In the genomic region with DNA sequence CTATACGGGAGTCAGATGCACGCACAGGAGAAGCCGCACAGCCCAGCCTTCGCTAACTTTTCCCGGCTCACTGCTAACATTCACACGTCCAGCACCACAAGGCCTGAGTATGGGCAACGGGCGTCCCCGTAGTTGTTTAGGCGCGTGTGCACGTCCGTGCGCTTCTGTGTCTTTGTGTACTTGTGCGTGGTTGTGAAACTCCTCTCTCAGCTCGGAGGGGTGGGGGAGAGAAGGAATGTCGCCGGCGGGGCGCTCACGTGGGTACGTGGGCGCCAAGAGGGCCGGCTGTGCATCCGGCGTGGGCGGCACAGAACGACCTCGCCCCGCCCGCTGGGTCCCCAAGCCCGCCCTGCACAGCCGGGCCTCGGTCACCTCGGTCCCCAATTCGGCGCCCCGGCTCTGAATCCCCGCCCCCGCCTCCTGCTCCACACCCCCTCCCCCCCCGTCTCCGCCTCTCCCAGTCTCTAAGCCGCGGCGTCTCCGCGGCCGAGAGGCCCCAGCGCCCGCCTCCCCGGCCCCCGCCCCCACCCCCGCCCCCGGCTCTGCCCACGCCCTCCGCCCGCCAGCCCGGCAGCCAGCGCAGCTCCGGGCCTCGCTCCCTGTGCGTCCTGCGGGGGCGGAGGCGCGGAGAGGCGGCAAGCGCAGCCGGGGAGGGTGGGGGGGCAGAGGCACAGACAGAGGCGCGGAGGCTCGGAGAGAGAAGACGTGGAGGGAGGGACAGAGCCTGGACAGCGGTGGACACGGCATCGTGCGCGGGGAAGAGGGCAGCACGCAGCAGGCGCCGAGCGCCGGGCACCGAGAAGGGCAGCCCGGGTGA, we compare ENCODE assay signal across 1 cellular context.
TF ChIP-seq lines count a peak whose summit lies in the region.

Gene NAB2, plus strand, starts transcription at position 673 of the 817 bp plus-strand sequence. CDS start 158 bp downstream, outside the sequence.

TF ChIP-seq in K562, 482 proteins besides CTCF, POLR2A, EP300 and RAD21 (continued from another document and continues in another):
- TF ChIP-seq ZNF395 (CRISPR knock-in tag; IDR thresholded peaks at IDR 0.05) (peak; percentile 67), XRCC5 (IDR thresholded peaks at IDR 0.05; ENCODE audit: low read depth, low read length) (no peak), SMAD2 (IDR thresholded peaks at IDR 0.05; ENCODE audit: low read depth, low read length) (no peak), SUPT5H (IDR thresholded peaks at IDR 0.05) (peak; percentile 67), BRCA1 (IDR thresholded peaks at IDR 0.05) (no peak), BRCA1 (CRISPR knock-in tag; IDR thresholded peaks at IDR 0.05) (no peak), TCF3 (CRISPR knock-in tag; IDR thresholded peaks at IDR 0.05) (no peak), CEBPG (CRISPR knock-in tag; IDR thresholded peaks at IDR 0.05) (peak; percentile 64; the same call in 1 of the 2 replicates), CEBPG (tag; conservative IDR thresholded peaks at IDR 0.05 in 1 of 2, IDR thresholded peaks at IDR 0.05 in 1 of 2) (peak; percentile 74 to 79), ESRRA (IDR thresholded peaks at IDR 0.05; ENCODE audit: borderline replicate concordance, low read depth) (peak; percentile 34; the same call in 1 of the 2 replicates), LCOR (CRISPR knock-in tag; IDR thresholded peaks at IDR 0.05) (peak; percentile 80), BCLAF1 (IDR thresholded peaks at IDR 0.05; ENCODE audit: borderline replicate concordance in 1 of 2, control insufficient read depth in 1 of 2, low read depth in 2 of 2, low read length in 1 of 2) (0 out of 4 replicates have a peak, but pooled peaks of 1 of the 2 experiments have one; percentile 1), ZNF584 (CRISPR knock-in tag; IDR thresholded peaks at IDR 0.05; ENCODE audit: low read depth) (0 out of 2 replicates have a peak, but pooled peaks have one; percentile 37), CHD2 (IDR thresholded peaks at IDR 0.05; ENCODE audit: low read depth, low read length) (no peak), FOXK2 (conservative IDR thresholded peaks at IDR 0.05 in 1 of 2, IDR thresholded peaks at IDR 0.05 in 1 of 2; ENCODE audit: low read depth in 2 of 2) (no peak; a peak in 2 of 4 replicates), ZNF324 (CRISPR knock-in tag; IDR thresholded peaks at IDR 0.05) (0 out of 2 replicates have a peak, but pooled peaks have one; percentile 6), GTF2B (IDR thresholded peaks at IDR 0.05; ENCODE audit: extremely low read depth, insufficient read length) (no peak), MYBL2 (IDR thresholded peaks at IDR 0.05; ENCODE audit: low read depth) (no peak), MYBL2 (CRISPR knock-in tag; IDR thresholded peaks at IDR 0.05; ENCODE audit: borderline replicate concordance) (no peak), TARDBP (IDR thresholded peaks at IDR 0.05) (0 out of 2 replicates have a peak, but pooled peaks have one; percentile 62), HDAC2 (IDR thresholded peaks at IDR 0.05) (peak; percentile 59; the same call in 1 of the 2 replicates), JUND (IDR thresholded peaks at IDR 0.05; ENCODE audit: borderline replicate concordance, low read depth, low read length) (peak; percentile 29), JUND (tag; IDR thresholded peaks at IDR 0.05; ENCODE audit: borderline replicate concordance, low read depth, low read length) (peak; percentile 44; the same call in 1 of the 3 replicates), RHOXF2B (CRISPR knock-in tag; conservative IDR thresholded peaks at IDR 0.05) (0 out of 2 replicates have a peak, but pooled peaks have one; percentile 78), NBN (IDR thresholded peaks at IDR 0.05; ENCODE audit: low read depth) (peak; percentile 60; the same call in 1 of the 2 replicates), DPF2 (IDR thresholded peaks at IDR 0.05) (peak; percentile 72), ZFP1 (CRISPR knock-in tag; IDR thresholded peaks at IDR 0.05) (no peak), ETV6 (IDR thresholded peaks at IDR 0.05; ENCODE audit: borderline replicate concordance in 1 of 2, low read depth in 2 of 2, low read length in 1 of 2) (no peak; a peak in 1 of 4 replicates), ETV6 (CRISPR knock-in tag; IDR thresholded peaks at IDR 0.05; ENCODE audit: borderline replicate concordance) (no peak), THRAP3 (IDR thresholded peaks at IDR 0.05; ENCODE audit: borderline replicate concordance) (no peak), ZNF507 (tag; conservative IDR thresholded peaks at IDR 0.05) (no peak), ZBTB8A (IDR thresholded peaks at IDR 0.05; ENCODE audit: partially characterized antibody) (no peak), BRD9 (IDR thresholded peaks at IDR 0.05; ENCODE audit: low read depth, partially characterized antibody) (no peak), SRSF7 (optimal IDR thresholded peaks at IDR 0.05; ENCODE audit: low read depth, low read length) (no peak), FOXJ3 (CRISPR knock-in tag; IDR thresholded peaks at IDR 0.05) (no peak), POLR2B (IDR thresholded peaks at IDR 0.05; ENCODE audit: low read depth, partially characterized antibody) (peak; percentile 63), ETV5 (CRISPR knock-in tag; IDR thresholded peaks at IDR 0.05; ENCODE audit: low read depth) (peak; percentile 78), ZNF583 (CRISPR knock-in tag; IDR thresholded peaks at IDR 0.05) (no peak)
- TF ChIP-seq, protein P1, sequence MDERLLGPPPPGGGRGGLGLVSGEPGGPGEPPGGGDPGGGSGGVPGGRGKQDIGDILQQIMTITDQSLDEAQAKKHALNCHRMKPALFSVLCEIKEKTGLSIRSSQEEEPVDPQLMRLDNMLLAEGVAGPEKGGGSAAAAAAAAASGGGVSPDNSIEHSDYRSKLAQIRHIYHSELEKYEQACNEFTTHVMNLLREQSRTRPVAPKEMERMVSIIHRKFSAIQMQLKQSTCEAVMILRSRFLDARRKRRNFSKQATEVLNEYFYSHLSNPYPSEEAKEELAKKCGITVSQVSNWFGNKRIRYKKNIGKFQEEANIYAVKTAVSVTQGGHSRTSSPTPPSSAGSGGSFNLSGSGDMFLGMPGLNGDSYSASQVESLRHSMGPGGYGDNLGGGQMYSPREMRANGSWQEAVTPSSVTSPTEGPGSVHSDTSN (CRISPR knock-in tag; IDR thresholded peaks at IDR 0.05; ENCODE audit: low read depth) = no peak
- TF ChIP-seq, protein P1 (tag; conservative IDR thresholded peaks at IDR 0.05; ENCODE audit: low read depth) = no peak
- TF ChIP-seq, protein P2, sequence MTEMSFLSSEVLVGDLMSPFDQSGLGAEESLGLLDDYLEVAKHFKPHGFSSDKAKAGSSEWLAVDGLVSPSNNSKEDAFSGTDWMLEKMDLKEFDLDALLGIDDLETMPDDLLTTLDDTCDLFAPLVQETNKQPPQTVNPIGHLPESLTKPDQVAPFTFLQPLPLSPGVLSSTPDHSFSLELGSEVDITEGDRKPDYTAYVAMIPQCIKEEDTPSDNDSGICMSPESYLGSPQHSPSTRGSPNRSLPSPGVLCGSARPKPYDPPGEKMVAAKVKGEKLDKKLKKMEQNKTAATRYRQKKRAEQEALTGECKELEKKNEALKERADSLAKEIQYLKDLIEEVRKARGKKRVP (CRISPR knock-in tag; IDR thresholded peaks at IDR 0.05) = no peak
- TF ChIP-seq, protein P3, sequence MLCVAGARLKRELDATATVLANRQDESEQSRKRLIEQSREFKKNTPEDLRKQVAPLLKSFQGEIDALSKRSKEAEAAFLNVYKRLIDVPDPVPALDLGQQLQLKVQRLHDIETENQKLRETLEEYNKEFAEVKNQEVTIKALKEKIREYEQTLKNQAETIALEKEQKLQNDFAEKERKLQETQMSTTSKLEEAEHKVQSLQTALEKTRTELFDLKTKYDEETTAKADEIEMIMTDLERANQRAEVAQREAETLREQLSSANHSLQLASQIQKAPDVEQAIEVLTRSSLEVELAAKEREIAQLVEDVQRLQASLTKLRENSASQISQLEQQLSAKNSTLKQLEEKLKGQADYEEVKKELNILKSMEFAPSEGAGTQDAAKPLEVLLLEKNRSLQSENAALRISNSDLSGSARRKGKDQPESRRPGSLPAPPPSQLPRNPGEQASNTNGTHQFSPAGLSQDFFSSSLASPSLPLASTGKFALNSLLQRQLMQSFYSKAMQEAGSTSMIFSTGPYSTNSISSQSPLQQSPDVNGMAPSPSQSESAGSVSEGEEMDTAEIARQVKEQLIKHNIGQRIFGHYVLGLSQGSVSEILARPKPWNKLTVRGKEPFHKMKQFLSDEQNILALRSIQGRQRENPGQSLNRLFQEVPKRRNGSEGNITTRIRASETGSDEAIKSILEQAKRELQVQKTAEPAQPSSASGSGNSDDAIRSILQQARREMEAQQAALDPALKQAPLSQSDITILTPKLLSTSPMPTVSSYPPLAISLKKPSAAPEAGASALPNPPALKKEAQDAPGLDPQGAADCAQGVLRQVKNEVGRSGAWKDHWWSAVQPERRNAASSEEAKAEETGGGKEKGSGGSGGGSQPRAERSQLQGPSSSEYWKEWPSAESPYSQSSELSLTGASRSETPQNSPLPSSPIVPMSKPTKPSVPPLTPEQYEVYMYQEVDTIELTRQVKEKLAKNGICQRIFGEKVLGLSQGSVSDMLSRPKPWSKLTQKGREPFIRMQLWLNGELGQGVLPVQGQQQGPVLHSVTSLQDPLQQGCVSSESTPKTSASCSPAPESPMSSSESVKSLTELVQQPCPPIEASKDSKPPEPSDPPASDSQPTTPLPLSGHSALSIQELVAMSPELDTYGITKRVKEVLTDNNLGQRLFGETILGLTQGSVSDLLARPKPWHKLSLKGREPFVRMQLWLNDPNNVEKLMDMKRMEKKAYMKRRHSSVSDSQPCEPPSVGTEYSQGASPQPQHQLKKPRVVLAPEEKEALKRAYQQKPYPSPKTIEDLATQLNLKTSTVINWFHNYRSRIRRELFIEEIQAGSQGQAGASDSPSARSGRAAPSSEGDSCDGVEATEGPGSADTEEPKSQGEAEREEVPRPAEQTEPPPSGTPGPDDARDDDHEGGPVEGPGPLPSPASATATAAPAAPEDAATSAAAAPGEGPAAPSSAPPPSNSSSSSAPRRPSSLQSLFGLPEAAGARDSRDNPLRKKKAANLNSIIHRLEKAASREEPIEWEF (CRISPR knock-in tag; IDR thresholded peaks at IDR 0.05) = no peak
- TF ChIP-seq, protein P4, sequence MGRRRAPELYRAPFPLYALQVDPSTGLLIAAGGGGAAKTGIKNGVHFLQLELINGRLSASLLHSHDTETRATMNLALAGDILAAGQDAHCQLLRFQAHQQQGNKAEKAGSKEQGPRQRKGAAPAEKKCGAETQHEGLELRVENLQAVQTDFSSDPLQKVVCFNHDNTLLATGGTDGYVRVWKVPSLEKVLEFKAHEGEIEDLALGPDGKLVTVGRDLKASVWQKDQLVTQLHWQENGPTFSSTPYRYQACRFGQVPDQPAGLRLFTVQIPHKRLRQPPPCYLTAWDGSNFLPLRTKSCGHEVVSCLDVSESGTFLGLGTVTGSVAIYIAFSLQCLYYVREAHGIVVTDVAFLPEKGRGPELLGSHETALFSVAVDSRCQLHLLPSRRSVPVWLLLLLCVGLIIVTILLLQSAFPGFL (CRISPR knock-in tag; IDR thresholded peaks at IDR 0.05) = no peak
